28 cellular contexts compared by ENCODE assay signal in genomic region chr17:68822752-68823289, GRCh38.
A peak's percentile ranks its signal among the peaks of the same experiment; 100 is the strongest.
DNase-seq lines count a peak whose midpoint lies in the region; ATAC-seq and TF ChIP-seq lines count a peak whose summit lies in the region.
"Had no signal": no experiment of that assay in that cellular context is flagged by ENCODE, and none has a peak within 500 bp of the region (broad histone marks: within the 10 kb centered on the region; RNA-seq: fewer than 3 reads in every experiment).

No MANE protein-coding gene starts in this region.

- intact Hi-C loops in PC-9 (cut with micrococcal nuclease; ENCODE audit: unreplicated experiment) = no loop called here
- intact Hi-C loops in right lobe of liver (cut with DNase I) = no loop called here

- no peaks in the 10 kb centered on the region for H3K36me3 Mint-ChIP-seq in activated naive CD8-positive, alpha-beta T cell treated with anti-CD3 and anti-CD28 coated beads, Interleukin-2, amount 50 U/mL, for 24 hours (ENCODE audit: low read depth)
- no peaks in the 10 kb centered on the region for H3K36me3 Mint-ChIP-seq in activated naive CD8-positive, alpha-beta T cell treated with anti-CD3 and anti-CD28 coated beads for 36 hours
- H3K36me3 Mint-ChIP-seq: activated CD4-positive, alpha-beta memory T cell treated with anti-CD3 and anti-CD28 coated beads for 36 hours; memory B cell had no signal

- peak overlapping the region; percentile 35; the same call in 1 of the 2 replicates for H3K4me2 ChIP-seq in PC-9
- H3K4me2 ChIP-seq: hepatocyte had no signal

- H3K4me3 ChIP-seq in PC-9 (no peak overlapping the region), right lobe of liver (no peak overlapping the region)
- H3K4me3 ChIP-seq: hepatocyte, transverse colon had no signal

- no peaks in the 10 kb centered on the region for H3K79me2 ChIP-seq in PC-9 (ENCODE audit: low read depth)
- H3K79me2 ChIP-seq: hepatocyte had no signal

- ATAC-seq in activated naive CD8-positive, alpha-beta T cell treated with anti-CD3 and anti-CD28 coated beads, Interleukin-2, amount 50 U/mL, for 24 hours = peak; percentile 4
- ATAC-seq in right lobe of liver (no peak), GM19035 (IDR thresholded peaks at IDR 0.05; ENCODE audit: unreplicated experiment) (no peak), HG03135 (IDR thresholded peaks at IDR 0.05; ENCODE audit: unreplicated experiment) (no peak), SK-N-SH treated with all-trans-retinoic acid at 6 μM for 48 hours (no peak; the same call in 2 of the 3 replicates)

- peaks cover 4% of the 10 kb centered on the region for H3K27me3 Mint-ChIP-seq in activated naive CD8-positive, alpha-beta T cell treated with anti-CD3 and anti-CD28 coated beads, Interleukin-2, amount 50 U/mL, for 24 hours
- H3K27me3 Mint-ChIP-seq in activated naive CD8-positive, alpha-beta T cell treated with anti-CD3 and anti-CD28 coated beads for 36 hours = no peaks in the 10 kb centered on the region

- TF ChIP-seq CTCF in PC-9 (conservative IDR thresholded peaks at IDR 0.05) (no peak), right lobe of liver (IDR thresholded peaks at IDR 0.05) (no peak)

- CTCF ChIA-PET in PC-9 (lab: Charles Lee) = no interaction called here

- peaks cover 32% of the 10 kb centered on the region for H3K4me1 ChIP-seq in PC-9 (replicated peaks; ENCODE audit: insufficient read depth)
- H3K4me1 ChIP-seq in right lobe of liver = peaks cover 0 to 55% (median 22%) of the 10 kb centered on the region in 4 donors

- H3K27ac ChIP-seq in PC-9 = 0 out of 2 replicates have a peak overlapping the region, but pooled peaks have one; percentile 8
- H3K27ac ChIP-seq in right lobe of liver = peak overlapping the region; percentile 55 to 82 (median 67)
- H3K27ac ChIP-seq: 22Rv1, hepatocyte had no signal

- no peaks in the 10 kb centered on the region for H3K4me1 Mint-ChIP-seq in activated naive CD8-positive, alpha-beta T cell treated with anti-CD3 and anti-CD28 coated beads, Interleukin-2, amount 50 U/mL, for 24 hours
- H3K4me1 Mint-ChIP-seq in activated naive CD8-positive, alpha-beta T cell treated with anti-CD3 and anti-CD28 coated beads for 36 hours = no peaks in the 10 kb centered on the region
- H3K4me1 Mint-ChIP-seq: memory B cell had no signal

- no peaks in the 10 kb centered on the region for H3K9me3 Mint-ChIP-seq in activated naive CD8-positive, alpha-beta T cell treated with anti-CD3 and anti-CD28 coated beads, Interleukin-2, amount 50 U/mL, for 24 hours
- no peaks in the 10 kb centered on the region for H3K9me3 Mint-ChIP-seq in activated naive CD8-positive, alpha-beta T cell treated with anti-CD3 and anti-CD28 coated beads for 36 hours
- H3K9me3 Mint-ChIP-seq: activated CD4-positive, alpha-beta memory T cell treated with anti-CD3 and anti-CD28 coated beads for 36 hours; activated naive CD4-positive, alpha-beta T cell treated with anti-CD3 and anti-CD28 coated beads for 36 hours; memory B cell; T-helper 2 cell treated with Interferon-gamma antibody and Interleukin-4, amounts not matched to agents 5 μg/mL and 100 μg/mL, for 36 hours had no signal

- no peak overlapping the region for H3K4me3 Mint-ChIP-seq in activated naive CD8-positive, alpha-beta T cell treated with anti-CD3 and anti-CD28 coated beads, Interleukin-2, amount 50 U/mL, for 24 hours
- H3K4me3 Mint-ChIP-seq in activated naive CD8-positive, alpha-beta T cell treated with anti-CD3 and anti-CD28 coated beads for 36 hours = no peak overlapping the region
- H3K4me3 Mint-ChIP-seq: activated CD4-positive, alpha-beta memory T cell treated with anti-CD3 and anti-CD28 coated beads for 36 hours; activated naive CD4-positive, alpha-beta T cell treated with anti-CD3 and anti-CD28 coated beads for 36 hours; memory B cell; T-helper 2 cell treated with Interferon-gamma antibody and Interleukin-4, amounts not matched to agents 5 μg/mL and 100 μg/mL, for 36 hours had no signal

- H3K36me3 ChIP-seq in PC-9 (ENCODE audit: low read depth) (no peaks in the 10 kb centered on the region), right lobe of liver (no peaks in the 10 kb centered on the region)
- H3K36me3 ChIP-seq: spleen, transverse colon had no signal

- TF ChIP-seq POLR2A in right lobe of liver (IDR thresholded peaks at IDR 0.05) = no peak

- peaks cover 4% of the 10 kb centered on the region; the same call in 1 of the 2 replicates for H3K9me3 ChIP-seq in PC-9 (ENCODE audit: insufficient read depth, low read depth)
- no peaks in the 10 kb centered on the region for H3K9me3 ChIP-seq in right lobe of liver
- H3K9me3 ChIP-seq: spleen, transverse colon had no signal

- H3K9me2 ChIP-seq in PC-9 (ENCODE audit: insufficient read depth) = no peaks in the 10 kb centered on the region

- WGBS in right lobe of liver (ENCODE audit: insufficient coverage, low coverage, low lambda C conversion rate, missing lambda C conversion rate) = 83% methylated on average over 1 of the region's 3 CpGs

- POLR2A ChIA-PET in PC-9 (lab: Charles Lee; ENCODE audit: unreplicated experiment) = no interaction called here

- peaks cover 27% of the 10 kb centered on the region for H3F3A ChIP-seq in PC-9 (ENCODE audit: insufficient read depth, low read depth)

- no peak overlapping the region for H3K27ac Mint-ChIP-seq in activated naive CD8-positive, alpha-beta T cell treated with anti-CD3 and anti-CD28 coated beads, Interleukin-2, amount 50 U/mL, for 24 hours
- H3K27ac Mint-ChIP-seq in activated naive CD8-positive, alpha-beta T cell treated with anti-CD3 and anti-CD28 coated beads for 36 hours = no peak overlapping the region
- H3K27ac Mint-ChIP-seq: activated CD4-positive, alpha-beta memory T cell treated with anti-CD3 and anti-CD28 coated beads for 36 hours; activated naive CD4-positive, alpha-beta T cell treated with anti-CD3 and anti-CD28 coated beads for 36 hours; memory B cell; T-helper 2 cell treated with Interferon-gamma antibody and Interleukin-4, amounts not matched to agents 5 μg/mL and 100 μg/mL, for 36 hours had no signal

- no peaks in the 10 kb centered on the region for H3K27me3 ChIP-seq in PC-9 (ENCODE audit: insufficient read depth, low read depth)
- H3K27me3 ChIP-seq in right lobe of liver = no peaks in the 10 kb centered on the region
- H3K27me3 ChIP-seq: hepatocyte, spleen, transverse colon had no signal

- no peaks in the 10 kb centered on the region for H4K20me1 ChIP-seq in PC-9 (ENCODE audit: insufficient read depth)

- no peak overlapping the region for H2AFZ ChIP-seq in PC-9
- H2AFZ ChIP-seq: hepatocyte had no signal

- no TSS peak for BruUV-seq in PC-9 (replicated peaks; lab: Mats Ljungman, UMichigan)

- DNase-seq in activated naive CD8-positive, alpha-beta T cell treated with anti-CD3 and anti-CD28 coated beads, Interleukin-2, amount 50 U/mL, for 24 hours = no peak
- no peak for DNase-seq in activated naive CD8-positive, alpha-beta T cell treated with anti-CD3 and anti-CD28 coated beads for 36 hours
- DNase-seq in PC-9 (no peak), right lobe of liver (no peak)
- no peak for DNase-seq in activated T-cell treated with anti-CD3 and anti-CD28 coated beads, Interleukin-2, amount 50 U/mL, for 48 hours
- DNase-seq: activated CD4-positive, alpha-beta memory T cell treated with anti-CD3 and anti-CD28 coated beads for 36 hours; activated CD4-positive, alpha-beta T cell treated with anti-CD3 and anti-CD28 coated beads for 1 hour; activated CD8-positive, alpha-beta memory T cell treated with anti-CD3 and anti-CD28 coated beads, Interleukin-2, amount 50 U/mL, for 48 hours; activated naive CD4-positive, alpha-beta T cell treated with anti-CD3 and anti-CD28 coated beads for 36 hours; DND-41; effector CD4-positive, alpha-beta T cell; GF-D8; Kasumi-1; NCI-H1436; NCI-H2081; NCI-H2227 treated with DMSO at 0.1 percent for 48 hours; NCI-H526 treated with DMSO at 0.1 percent for 48 hours; NK-92 treated with Interleukin-12 subunit alpha and Interleukin-12 subunit beta, amount 100 ng/mL, for 24 hours; SHP77; spleen; transverse colon had no signal

TF ChIP-seq in SK-N-SH treated with all-trans-retinoic acid at 6 μM for 48 hours, 23 proteins besides CTCF, POLR2A, EP300 and RAD21 (continues in another document):
- no peak for TF ChIP-seq ZFP3 (CRISPR knock-in tag; IDR thresholded peaks at IDR 0.05)
- no peak for TF ChIP-seq GLIS3 (CRISPR knock-in tag; IDR thresholded peaks at IDR 0.05)
- no peak for TF ChIP-seq ZFP30 (CRISPR knock-in tag; IDR thresholded peaks at IDR 0.05)
- TF ChIP-seq ZNF565 (CRISPR knock-in tag; conservative IDR thresholded peaks at IDR 0.05; ENCODE audit: low read depth) = no peak
- no peak for TF ChIP-seq BACH2 (CRISPR knock-in tag; IDR thresholded peaks at IDR 0.05; ENCODE audit: borderline replicate concordance)
- no peak for TF ChIP-seq ESRRG (CRISPR knock-in tag; IDR thresholded peaks at IDR 0.05)
- TF ChIP-seq TSHZ2 (CRISPR knock-in tag; IDR thresholded peaks at IDR 0.05) = no peak
